Comparison of ENCODE assay signal across 13 cellular contexts in genomic region chr19:17560205-17560595, GRCh38. TPM values are rescaled to one million over a fixed set of nuclear protein-coding genes. Genes with fewer than 3 reads are reported as not detected.
DNase-seq lines count a peak whose midpoint lies in the region; ATAC-seq and TF ChIP-seq lines count a peak whose summit lies in the region.
"Had no signal": no experiment of that assay in that cellular context is flagged by ENCODE, and none has a peak within 500 bp of the region (broad histone marks: within the 10 kb centered on the region; RNA-seq: fewer than 3 reads in every experiment).

No MANE protein-coding gene starts in this region.

- no peak for ATAC-seq in GM21515 (IDR thresholded peaks at IDR 0.05; ENCODE audit: unreplicated experiment)
- ATAC-seq: activated CD4-positive, alpha-beta T cell treated with anti-CD3 and anti-CD28 coated beads for 36 hours; GM23338; pancreas had no signal

- POLR2A ChIA-PET in MCF 10A (lab: Yijun Ruan, JAX): interaction anchor here (0.6 to 1.3 kb wide), 6 partner anchors 11 to 373 kb away, joined by 3 to 6 read pairs (median 3); partner anchors contain the start of genes CCDC124, PGLS and RPL18A

- H3K27ac ChIP-seq in breast epithelium (peak overlapping the region in 1 of 2 donors; percentile 58), substantia nigra (ENCODE audit: low read depth, low read length, poor library complexity, severe bottlenecking) (peak overlapping the region; percentile 35)
- no peak overlapping the region for H3K27ac ChIP-seq in effector memory CD4-positive, alpha-beta T cell (ENCODE audit: insufficient read depth, low read length, poor library complexity, severe bottlenecking)

- H3K27ac Mint-ChIP-seq in MCF 10A (ENCODE audit: low read depth, unreplicated experiment): peak overlapping the region; percentile 94
- H3K27ac Mint-ChIP-seq: activated CD4-positive, alpha-beta T cell treated with anti-CD3 and anti-CD28 coated beads for 36 hours; B cell; GM23338 had no signal

- H3K27me3 Mint-ChIP-seq in MCF 10A (ENCODE audit: insufficient read depth, unreplicated experiment): no peaks in the 10 kb centered on the region
- H3K27me3 Mint-ChIP-seq: activated CD4-positive, alpha-beta T cell treated with anti-CD3 and anti-CD28 coated beads for 36 hours; B cell had no signal

- no peak for TF ChIP-seq POLR2A in breast epithelium (IDR thresholded peaks at IDR 0.05)

- H3K36me3 Mint-ChIP-seq in MCF 10A (ENCODE audit: insufficient read depth, unreplicated experiment): peaks cover 62% of the 10 kb centered on the region

- BruUV-seq in MCF 10A (replicated peaks; lab: Mats Ljungman, UMichigan): no TSS peak

- CTCF ChIA-PET in MCF 10A (lab: Yijun Ruan, JAX): interaction anchor here (0.6 to 1.1 kb wide), 5 partner anchors 12 to 494 kb away, joined by 3 to 7 read pairs (median 4); no protein-coding TSS in a partner anchor

- H3K9me3 Mint-ChIP-seq in MCF 10A (ENCODE audit: unreplicated experiment): no peaks in the 10 kb centered on the region
- H3K9me3 Mint-ChIP-seq: GM23338 had no signal

- H3K36me3 ChIP-seq in breast epithelium: no peaks in the 10 kb centered on the region
- peaks cover 42% of the 10 kb centered on the region for H3K36me3 ChIP-seq in effector memory CD4-positive, alpha-beta T cell (ENCODE audit: control insufficient read depth, insufficient read depth, low read length)

- H3K4me1 ChIP-seq in breast epithelium: no peaks in the 10 kb centered on the region
- peaks cover 9% of the 10 kb centered on the region for H3K4me1 ChIP-seq in effector memory CD4-positive, alpha-beta T cell (ENCODE audit: control insufficient read depth, insufficient read depth, low read length, poor library complexity, severe bottlenecking)

- intact Hi-C loops in MCF 10A (cut with micrococcal nuclease): no loop called here
- intact Hi-C loops in breast epithelium (cut with DNase I; ENCODE audit: low total_unique reads): no loop called here

- TF ChIP-seq CTCF in MCF 10A (IDR thresholded peaks at IDR 0.05; ENCODE audit: unreplicated experiment) (no peak), breast epithelium (IDR thresholded peaks at IDR 0.05) (no peak)

- no peaks in the 10 kb centered on the region for H3K9me3 ChIP-seq in breast epithelium
- H3K9me3 ChIP-seq in effector memory CD4-positive, alpha-beta T cell (ENCODE audit: control insufficient read depth, low read length): no peaks in the 10 kb centered on the region
- H3K9me3 ChIP-seq: pancreas had no signal

- peak; percentile 98 for DNase-seq in MCF 10A (ENCODE audit: unreplicated experiment)
- DNase-seq in breast epithelium (ENCODE audit: low spot score in 2 of 2): no peak
- DNase-seq in brain pericyte (ENCODE audit: low read depth, low spot score): peak; percentile 45
- DNase-seq in islet precursor cell: peak; percentile 73
- peak in 5 of 49 donors; percentile 13 to 27 (median 24) for DNase-seq in substantia nigra (lab: John Stamatoyannopoulos, UW)
- DNase-seq in effector memory CD4-positive, alpha-beta T cell: no peak
- DNase-seq in kidney glomerular epithelial cell (lab: John Stamatoyannopoulos, UW): no peak
- DNase-seq: activated CD4-positive, alpha-beta T cell treated with anti-CD3 and anti-CD28 coated beads for 36 hours; NCI-H1048 had no signal

- peaks cover 14% of the 10 kb centered on the region for H3K4me1 Mint-ChIP-seq in MCF 10A (ENCODE audit: insufficient read depth, unreplicated experiment)
- H3K4me1 Mint-ChIP-seq: GM23338 had no signal

- H3K4me3 Mint-ChIP-seq in MCF 10A (ENCODE audit: unreplicated experiment): peak overlapping the region; percentile 42
- H3K4me3 Mint-ChIP-seq: activated CD4-positive, alpha-beta T cell treated with anti-CD3 and anti-CD28 coated beads for 36 hours; B cell; GM23338 had no signal

- no peaks in the 10 kb centered on the region for H3K27me3 ChIP-seq in breast epithelium
- H3K27me3 ChIP-seq in effector memory CD4-positive, alpha-beta T cell (replicated peaks; ENCODE audit: control insufficient read depth, insufficient read depth, low read length, poor library complexity, severe bottlenecking): no peaks in the 10 kb centered on the region
- H3K27me3 ChIP-seq: pancreas had no signal

- H3K4me3 ChIP-seq in breast epithelium: no peak overlapping the region
- H3K4me3 ChIP-seq in effector memory CD4-positive, alpha-beta T cell (ENCODE audit: insufficient read depth, low read depth, low read length, poor library complexity, severe bottlenecking): no peak overlapping the region
- H3K4me3 ChIP-seq: GM23338, pancreas had no signal

RNA-seq across cellular contexts. Expression of gene COLGALT1, which starts 4.8 kb away (rescaled TPM):
- total RNA-seq in MCF 10A (2022) (103 and 107 TPM in 2 replicates), breast epithelium (10 to 100 TPM; 45.1 to 99.9 (median 57.0) TPM)

RNA-seq across cellular contexts. Expression of gene PGLS, which starts 48.8 kb away (rescaled TPM):
- 115 and 143 TPM in 2 replicates for total RNA-seq in MCF 10A (2022)
- total RNA-seq in breast epithelium: 10 to 100 TPM; 62.2 to 89.8 (median 72.4) TPM

Comparison
In these comparisons a context has a peak if more than half of its experiments do, and no peak if none do; other contexts are left out.
1. DNase-seq: peak in MCF 10A (single experiment), brain pericyte (single experiment) and islet precursor cell (single experiment); none in breast epithelium (0 of 2), effector memory CD4-positive, alpha-beta T cell (0 of 3) and kidney glomerular epithelial cell (single experiment).